In the genomic region with DNA sequence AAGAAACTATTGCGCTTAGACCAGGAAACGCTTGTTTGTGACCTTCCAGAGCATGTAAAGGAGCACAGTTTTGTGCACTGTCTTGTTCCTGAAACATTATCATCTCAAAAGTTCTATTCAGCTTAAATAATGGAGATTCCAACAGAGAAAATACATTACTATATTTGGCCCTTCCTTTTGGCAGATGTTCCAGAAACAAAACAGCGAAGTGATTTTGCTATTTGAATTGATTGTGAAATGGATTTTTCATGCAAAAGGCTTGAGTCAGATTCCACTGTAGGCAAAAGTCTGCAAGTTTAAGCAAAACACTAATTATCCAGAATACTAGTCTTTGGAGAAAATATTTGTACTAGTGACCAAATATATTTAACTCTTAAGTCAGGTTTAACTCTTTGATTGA, we compare ENCODE assay signal across 16 cellular contexts.
DNase-seq lines count a peak whose midpoint lies in the region; TF ChIP-seq lines count a peak whose summit lies in the region.
"Had no signal": no experiment of that assay in that cellular context is flagged by ENCODE, and none has a peak within 500 bp of the region (broad histone marks: within the 10 kb centered on the region; RNA-seq: fewer than 3 reads in every experiment).

No MANE protein-coding gene starts in this region.

- H3K36me3 ChIP-seq in mammary epithelial cell (ENCODE audit: insufficient read depth, low read length): no peaks in the 10 kb centered on the region
- H3K36me3 ChIP-seq in fibroblast of lung (ENCODE audit: control insufficient read depth, insufficient read depth, low read length): no peaks in the 10 kb centered on the region
- H3K36me3 ChIP-seq in neural progenitor cell: no peaks in the 10 kb centered on the region
- H3K36me3 ChIP-seq in thyroid gland: no peaks in the 10 kb centered on the region
- H3K36me3 ChIP-seq: BE2C had no signal

- H3K4me3 Mint-ChIP-seq in neural progenitor cell: no peak overlapping the region
- no peak overlapping the region for H3K4me3 Mint-ChIP-seq in activated T-cell treated with anti-CD3 and anti-CD28 coated beads, Interleukin-2, amount 50 U/mL, for 24 hours
- H3K4me3 Mint-ChIP-seq: CD4-positive, alpha-beta memory T cell had no signal

- H3K27ac Mint-ChIP-seq in neural progenitor cell: no peak overlapping the region
- no peak overlapping the region for H3K27ac Mint-ChIP-seq in activated T-cell treated with anti-CD3 and anti-CD28 coated beads, Interleukin-2, amount 50 U/mL, for 24 hours
- H3K27ac Mint-ChIP-seq: CD4-positive, alpha-beta memory T cell had no signal

- no peaks in the 10 kb centered on the region for H3K27me3 ChIP-seq in mammary epithelial cell (ENCODE audit: insufficient read depth, low read length)
- no peaks in the 10 kb centered on the region for H3K27me3 ChIP-seq in fibroblast of lung (ENCODE audit: control insufficient read depth, insufficient read depth, low read length)
- H3K27me3 ChIP-seq in neural progenitor cell: no peaks in the 10 kb centered on the region
- H3K27me3 ChIP-seq in thyroid gland: no peaks in the 10 kb centered on the region
- H3K27me3 ChIP-seq: BE2C had no signal

- H2AFZ ChIP-seq in mammary epithelial cell (ENCODE audit: low read depth, low read length) (peak overlapping the region; percentile 8), fibroblast of lung (ENCODE audit: low read length) (peak overlapping the region; percentile 14), neural progenitor cell (replicated peaks) (peak overlapping the region; percentile 51)
- H2AFZ ChIP-seq: PC-9 had no signal

- no peaks in the 10 kb centered on the region for H3K36me3 Mint-ChIP-seq in neural progenitor cell
- H3K36me3 Mint-ChIP-seq in activated T-cell treated with anti-CD3 and anti-CD28 coated beads, Interleukin-2, amount 50 U/mL, for 24 hours (ENCODE audit: low read depth): no peaks in the 10 kb centered on the region
- H3K36me3 Mint-ChIP-seq: CD4-positive, alpha-beta memory T cell had no signal

- no peaks in the 10 kb centered on the region for H3F3A ChIP-seq in neural progenitor cell (ENCODE audit: low read depth)

- in situ Hi-C loops in mammary epithelial cell (cut with MboI; ENCODE audit: low sequenced_read_pairs in 2 of 2): no loop called here

- peaks cover 4% of the 10 kb centered on the region for H3K27me3 Mint-ChIP-seq in neural progenitor cell (ENCODE audit: insufficient read depth, low read depth)
- peaks cover 7% of the 10 kb centered on the region for H3K27me3 Mint-ChIP-seq in activated T-cell treated with anti-CD3 and anti-CD28 coated beads, Interleukin-2, amount 50 U/mL, for 24 hours

- no peak for TF ChIP-seq POLR2A in thyroid gland (IDR thresholded peaks at IDR 0.05)

- dilution Hi-C loops in mammary epithelial cell (cut with HindIII; ENCODE audit: low sequenced_read_pairs): no loop called here

- H4K20me1 ChIP-seq in mammary epithelial cell (ENCODE audit: insufficient read depth, low read length) (no peaks in the 10 kb centered on the region), fibroblast of lung (ENCODE audit: control insufficient read depth, extremely low read depth, insufficient read depth, low read length) (no peaks in the 10 kb centered on the region), neural progenitor cell (ENCODE audit: low read depth) (no peaks in the 10 kb centered on the region)

- DNase-seq in GM03348 (ENCODE audit: low spot score) (peak; percentile 15), mammary epithelial cell (peak; percentile 6), fibroblast of lung (ENCODE audit: low read depth in 2 of 2) (peak; percentile 8 to 76), neural progenitor cell (ENCODE audit: low spot score) (no peak), thyroid gland (no peak), kidney tubule cell (ENCODE audit: low spot score) (no peak), mesenteric fat pad (ENCODE audit: low spot score) (no peak)
- DNase-seq in activated T-cell treated with anti-CD3 and anti-CD28 coated beads, Interleukin-2, amount 50 U/mL, for 24 hours: no peak
- DNase-seq: BE2C; CD4-positive, alpha-beta memory T cell; DMS79; KBM-7; NCI-H1092 treated with DMSO at 0.1 percent for 48 hours; NCI-H1694; NCI-H345; PC-9 had no signal

- no peaks in the 10 kb centered on the region for H3K79me2 ChIP-seq in mammary epithelial cell (ENCODE audit: insufficient read depth, low read length)
- no peaks in the 10 kb centered on the region for H3K79me2 ChIP-seq in fibroblast of lung (ENCODE audit: control insufficient read depth, insufficient read depth, low read length)
- H3K79me2 ChIP-seq in neural progenitor cell (ENCODE audit: low read depth): no peaks in the 10 kb centered on the region

- no peaks in the 10 kb centered on the region for H3K4me1 ChIP-seq in mammary epithelial cell (ENCODE audit: insufficient read depth, low read length)
- H3K4me1 ChIP-seq in fibroblast of lung (ENCODE audit: control insufficient read depth, extremely low read depth, insufficient read depth, low read length): peaks cover 4% of the 10 kb centered on the region
- H3K4me1 ChIP-seq in neural progenitor cell: no peaks in the 10 kb centered on the region
- no peaks in the 10 kb centered on the region for H3K4me1 ChIP-seq in thyroid gland

- WGBS in mammary epithelial cell (ENCODE audit: low coverage, missing lambda C conversion rate): 38% methylated on average over 3 of the region's 3 CpGs
- 81 to 89% methylated on average over 3 of the region's 3 CpGs for WGBS in thyroid gland, 2 donors

- no peaks in the 10 kb centered on the region for H3K9me3 Mint-ChIP-seq in neural progenitor cell
- H3K9me3 Mint-ChIP-seq in activated T-cell treated with anti-CD3 and anti-CD28 coated beads, Interleukin-2, amount 50 U/mL, for 24 hours: no peaks in the 10 kb centered on the region
- H3K9me3 Mint-ChIP-seq: CD4-positive, alpha-beta memory T cell had no signal

- intact Hi-C loops in mammary epithelial cell (cut with micrococcal nuclease): no loop called here
- intact Hi-C loops in thyroid gland (cut with DNase I): no loop called here

- TF ChIP-seq CTCF in mammary epithelial cell (conservative IDR thresholded peaks at IDR 0.05 in 1 of 2, IDR thresholded peaks at IDR 0.05 in 1 of 2; ENCODE audit: extremely low read depth in 1 of 2, insufficient read depth in 1 of 2, low read depth in 1 of 2, low read length in 2 of 2) (no peak), fibroblast of lung (conservative IDR thresholded peaks at IDR 0.05 in 1 of 2, IDR thresholded peaks at IDR 0.05 in 1 of 2; ENCODE audit: low read depth in 1 of 2, low read length in 2 of 2) (no peak), neural progenitor cell (IDR thresholded peaks at IDR 0.05) (no peak), thyroid gland (IDR thresholded peaks at IDR 0.05) (no peak)

- H3K4me3 ChIP-seq in mammary epithelial cell (replicated peaks in 1 of 3; ENCODE audit: insufficient read depth in 1 of 3, low read depth in 2 of 3, low read length in 3 of 3): no peak overlapping the region
- no peak overlapping the region for H3K4me3 ChIP-seq in fibroblast of lung (replicated peaks in 1 of 4; ENCODE audit: control extremely low read depth in 1 of 4, insufficient read depth in 1 of 4, low read depth in 3 of 4, low read length in 4 of 4)
- no peak overlapping the region for H3K4me3 ChIP-seq in neural progenitor cell
- H3K4me3 ChIP-seq in thyroid gland (replicated peaks in 1 of 3): no peak overlapping the region
- H3K4me3 ChIP-seq: PC-9 had no signal

- H3K27ac ChIP-seq in mammary epithelial cell (ENCODE audit: insufficient read depth, low read depth, low read length) (no peak overlapping the region), fibroblast of lung (ENCODE audit: insufficient read depth, low read length) (no peak overlapping the region), neural progenitor cell (no peak overlapping the region), thyroid gland (no peak overlapping the region)
- H3K27ac ChIP-seq: PC-9 had no signal

- no peaks in the 10 kb centered on the region for H3K4me1 Mint-ChIP-seq in neural progenitor cell
- no peaks in the 10 kb centered on the region for H3K4me1 Mint-ChIP-seq in activated T-cell treated with anti-CD3 and anti-CD28 coated beads, Interleukin-2, amount 50 U/mL, for 24 hours (ENCODE audit: low read depth)
- H3K4me1 Mint-ChIP-seq: CD4-positive, alpha-beta memory T cell had no signal

- no peaks in the 10 kb centered on the region for H3K9me3 ChIP-seq in mammary epithelial cell (replicated peaks; ENCODE audit: insufficient read depth, low read length)
- no peaks in the 10 kb centered on the region for H3K9me3 ChIP-seq in fibroblast of lung (ENCODE audit: control insufficient read depth, insufficient read depth, low read depth, low read length)
- H3K9me3 ChIP-seq in neural progenitor cell (ENCODE audit: low read depth): no peaks in the 10 kb centered on the region
- H3K9me3 ChIP-seq in thyroid gland: no peaks in the 10 kb centered on the region
- H3K9me3 ChIP-seq: BE2C had no signal

- H3K9ac ChIP-seq in mammary epithelial cell (ENCODE audit: insufficient read depth, low read length): no peak overlapping the region
- no peak overlapping the region for H3K9ac ChIP-seq in fibroblast of lung (ENCODE audit: insufficient read depth, low read length)
- no peak overlapping the region for H3K9ac ChIP-seq in neural progenitor cell

- no peak overlapping the region for H3K4me2 ChIP-seq in mammary epithelial cell (ENCODE audit: insufficient read depth, low read depth, low read length)
- no peak overlapping the region for H3K4me2 ChIP-seq in fibroblast of lung (ENCODE audit: extremely low read depth, insufficient read depth, low read length)
- H3K4me2 ChIP-seq in neural progenitor cell: no peak overlapping the region
- H3K4me2 ChIP-seq: PC-9 had no signal

- CTCF ChIA-PET in mammary epithelial cell (lab: Charles Lee; ENCODE audit: low non-redundant PET): no interaction called here

- BruUV-seq in mammary epithelial cell (replicated peaks; lab: Mats Ljungman, UMichigan): no TSS peak

Comparison
In these comparisons a context has a peak if more than half of its experiments do, and no peak if none do; other contexts are left out.
1. DNase-seq: peak in GM03348 (single experiment), mammary epithelial cell (single experiment) and fibroblast of lung (2 of 2); none in neural progenitor cell (single experiment), thyroid gland (0 of 2), kidney tubule cell (single experiment), activated T-cell treated with anti-CD3 and anti-CD28 coated beads, Interleukin-2, amount 50 U/mL, for 24 hours (single experiment) and mesenteric fat pad (single experiment).
2. Peak in every context shown above with its lines, with median percentiles within 50 percentile points of each other: H2AFZ ChIP-seq.